In genomic region chr1:38476111-38476783, GRCh38 we compare ENCODE assay signal across 11 cellular contexts.
DNase-seq lines count a peak whose midpoint lies in the region; ATAC-seq, FAIRE-seq and TF ChIP-seq lines count a peak whose summit lies in the region.
"Had no signal": no experiment of that assay in that cellular context is flagged by ENCODE, and none has a peak within 500 bp of the region (broad histone marks: within the 10 kb centered on the region; RNA-seq: fewer than 3 reads in every experiment).

No MANE protein-coding gene starts in this region.

- DNase-seq in activated B cell treated with CpG ODN at 0.5 μM for 24 hours: peak; percentile 29
- peak; percentile 69 for DNase-seq in iPS-NIHi7 (ENCODE audit: extremely low spot score)
- DNase-seq in sigmoid colon: no peak
- no peak for DNase-seq in activated naive CD4-positive, alpha-beta T cell treated with Interleukin-2 at 50 U/mL for 16 hours
- no peak for DNase-seq in amniotic stem cell (lab: John Stamatoyannopoulos, UW)
- no peak for DNase-seq in BE2C
- DNase-seq in small intestine: no peak
- DNase-seq: activated CD4-positive, CD25-positive, alpha-beta regulatory T cell; PC-3 had no signal

- no peak for TF ChIP-seq CTCF in activated B cell treated with CpG ODN at 0.5 μM for 24 hours (IDR thresholded peaks at IDR 0.05)
- TF ChIP-seq CTCF in sigmoid colon (IDR thresholded peaks at IDR 0.05): no peak
- no peak for TF ChIP-seq CTCF in BE2C (IDR thresholded peaks at IDR 0.05; ENCODE audit: low read depth, low read length)

- peaks cover 68% of the 10 kb centered on the region for H3K4me1 Mint-ChIP-seq in activated B cell treated with CpG ODN at 0.5 μM for 24 hours

- POLR2A ChIA-PET in activated B cell treated with CpG ODN at 0.5 μM for 24 hours (lab: Charles Lee): interaction anchor here (0.6 to 4.8 kb wide), 28 partner anchors 9 to 1001 kb away, joined by 3 to 85 read pairs (median 6); partner anchors contain the start of genes POU3F1, SF3A3 and UTP11

- H3K27me3 Mint-ChIP-seq in activated B cell treated with CpG ODN at 0.5 μM for 24 hours: no peaks in the 10 kb centered on the region

- 8 to 15% methylated on average over 46 of the region's 46 CpGs for WGBS in sigmoid colon, 2 donors
- 9 to 13% (median 11%) methylated on average over 45 to 46 of the region's 46 CpGs for WGBS in small intestine, 3 donors

- no peak for FAIRE-seq in small intestine (lab: Jason Lieb, UNC)

- H3K27me3 ChIP-seq in sigmoid colon: peaks cover 6 to 57% (median 13%) of the 10 kb centered on the region in 3 donors
- no peaks in the 10 kb centered on the region for H3K27me3 ChIP-seq in BE2C
- H3K27me3 ChIP-seq in small intestine (ENCODE audit: control insufficient read depth in 2 of 2, insufficient read depth in 2 of 2, low read length in 2 of 2): peaks cover 7% of the 10 kb centered on the region in 2 donors

- H3K4me1 ChIP-seq in sigmoid colon: peaks cover 0 to 10% (median 4%) of the 10 kb centered on the region in 4 donors
- H3K4me1 ChIP-seq in BE2C: no peaks in the 10 kb centered on the region
- H3K4me1 ChIP-seq in small intestine (ENCODE audit: control insufficient read depth in 2 of 2, insufficient read depth in 1 of 2, low read depth in 1 of 2, low read length in 1 of 2): no peaks in the 10 kb centered on the region
- H3K4me1 ChIP-seq: prostate gland had no signal

- ATAC-seq in activated B cell treated with CpG ODN at 0.5 μM for 24 hours (ENCODE audit: low read depth): no peak
- ATAC-seq: PC-3 had no signal

- peak; percentile 13 for TF ChIP-seq POLR2A in GM19193 (IDR thresholded peaks at IDR 0.05; ENCODE audit: extremely low read depth, insufficient read depth, insufficient read length)
- no peak for TF ChIP-seq POLR2A in sigmoid colon (IDR thresholded peaks at IDR 0.05)

- H3K27ac ChIP-seq in sigmoid colon: no peak overlapping the region
- no peak overlapping the region for H3K27ac ChIP-seq in small intestine (ENCODE audit: low read depth in 1 of 2, low read length in 1 of 2)
- H3K27ac ChIP-seq: prostate gland had no signal

- TF ChIP-seq EP300 in sigmoid colon (IDR thresholded peaks at IDR 0.05): no peak

- intact Hi-C loops in activated B cell treated with CpG ODN at 0.5 μM for 24 hours (cut with micrococcal nuclease): loop anchor here (5.0 to 10.0 kb wide), 2 partner anchors 109 to 424 kb away; no protein-coding TSS in a partner anchor
- intact Hi-C loops in sigmoid colon (cut with DNase I): no loop called here

- peak overlapping the region; percentile 98 for H3K27ac Mint-ChIP-seq in activated B cell treated with CpG ODN at 0.5 μM for 24 hours

- CTCF ChIA-PET in activated B cell treated with CpG ODN at 0.5 μM for 24 hours (lab: Charles Lee): interaction anchor here (0.9 to 2.3 kb wide), 5 partner anchors 14 to 405 kb away, joined by 3 to 7 read pairs (median 3); no protein-coding TSS in a partner anchor

- peaks cover 18% of the 10 kb centered on the region for H3K36me3 Mint-ChIP-seq in activated B cell treated with CpG ODN at 0.5 μM for 24 hours (ENCODE audit: low read depth)

- H3K4me3 ChIP-seq in sigmoid colon (peak overlapping the region in 3 of 4 donors; percentile 5 to 41 (median 36)), BE2C (ENCODE audit: low read depth, low read length) (no peak overlapping the region), small intestine (ENCODE audit: low read depth in 1 of 2, low read length in 2 of 2) (peak overlapping the region in 1 of 2 donors; percentile 19)

- H3K9me3 Mint-ChIP-seq in activated B cell treated with CpG ODN at 0.5 μM for 24 hours: peaks cover 12% of the 10 kb centered on the region

- H3K9me3 ChIP-seq in sigmoid colon: no peaks in the 10 kb centered on the region
- no peaks in the 10 kb centered on the region for H3K9me3 ChIP-seq in BE2C
- no peaks in the 10 kb centered on the region for H3K9me3 ChIP-seq in small intestine (ENCODE audit: control insufficient read depth, low read depth)
- H3K9me3 ChIP-seq: prostate gland had no signal

- H3K4me3 Mint-ChIP-seq in activated B cell treated with CpG ODN at 0.5 μM for 24 hours: peak overlapping the region; percentile 91

- H3K36me3 ChIP-seq in sigmoid colon (no peaks in the 10 kb centered on the region), BE2C (no peaks in the 10 kb centered on the region), small intestine (ENCODE audit: control insufficient read depth in 2 of 2, insufficient read depth in 2 of 2, low read length in 2 of 2) (no peaks in the 10 kb centered on the region)
- H3K36me3 ChIP-seq: prostate gland had no signal

Comparison
In these comparisons a context has a peak if more than half of its experiments do, and no peak if none do; other contexts are left out.
1. DNase-seq: peak in activated B cell treated with CpG ODN at 0.5 μM for 24 hours (single experiment) and iPS-NIHi7 (single experiment); none in sigmoid colon (single experiment), activated naive CD4-positive, alpha-beta T cell treated with Interleukin-2 at 50 U/mL for 16 hours (single experiment), amniotic stem cell (single experiment), BE2C (single experiment) and small intestine (single experiment).